23 cellular contexts compared by ENCODE assay signal in genomic region chr14:98347686-98348085, GRCh38.
"Had no signal": no experiment of that assay in that cellular context is flagged by ENCODE, and none has a peak within 500 bp of the region (broad histone marks: within the 10 kb centered on the region; RNA-seq: fewer than 3 reads in every experiment).

No MANE protein-coding gene starts in this region.

- H3K27ac Mint-ChIP-seq: immature natural killer cell; stimulated activated naive B cell treated with anti-CD40 and anti-IgM and Interleukin-4, amounts not matched to agents 10 μg/mL and 1 μg/mL and 100 μg/mL, for 72 hours; stimulated activated naive CD8-positive, alpha-beta T cell treated with anti-CD3 and anti-CD28 coated beads, Interleukin-15, Interleukin-2, amounts not matched to agents 100 ng/mL and 50 ng/mL, for 24 hours had no signal

- H3K27ac ChIP-seq: coronary artery, lower lobe of right lung, neutrophil, pancreas, right lobe of liver, thoracic aorta, tibial nerve, upper lobe of left lung had no signal

- H3K27me3 Mint-ChIP-seq: naive thymus-derived CD8-positive, alpha-beta T cell; stimulated activated naive B cell treated with anti-CD40 and anti-IgM and Interleukin-4, amounts not matched to agents 10 μg/mL and 1 μg/mL and 100 μg/mL, for 72 hours; stimulated activated naive CD8-positive, alpha-beta T cell treated with anti-CD3 and anti-CD28 coated beads, Interleukin-15, Interleukin-2, amounts not matched to agents 100 ng/mL and 50 ng/mL, for 24 hours had no signal

- H3K36me3 ChIP-seq: lower lobe of right lung, neutrophil, pancreas, right lobe of liver, thoracic aorta, tibial nerve, upper lobe of left lung had no signal

- ATAC-seq: left ventricle myocardium superior; lower lobe of right lung; naive thymus-derived CD8-positive, alpha-beta T cell; pancreas; right lobe of liver; stimulated activated naive B cell treated with anti-CD40 and anti-IgM and Interleukin-4, amounts not matched to agents 10 μg/mL and 1 μg/mL and 100 μg/mL, for 72 hours had no signal

- H3K27me3 ChIP-seq: neutrophil, pancreas, right lobe of liver, tibial nerve, upper lobe of left lung had no signal

- H3K9me3 ChIP-seq: lower lobe of right lung, neutrophil, pancreas, right lobe of liver, thoracic aorta, tibial nerve, upper lobe of left lung had no signal

- H3K4me1 Mint-ChIP-seq: immature natural killer cell; stimulated activated naive B cell treated with anti-CD40 and anti-IgM and Interleukin-4, amounts not matched to agents 10 μg/mL and 1 μg/mL and 100 μg/mL, for 72 hours had no signal

- H3K9me3 Mint-ChIP-seq: immature natural killer cell; naive thymus-derived CD8-positive, alpha-beta T cell had no signal

- H3K36me3 Mint-ChIP-seq: immature natural killer cell; stimulated activated naive B cell treated with anti-CD40 and anti-IgM and Interleukin-4, amounts not matched to agents 10 μg/mL and 1 μg/mL and 100 μg/mL, for 72 hours had no signal

- FAIRE-seq: frontal cortex, keratinocyte, pancreas, small intestine, urothelium cell line had no signal

- DNase-seq: dermis blood vessel endothelial cell; effector memory CD4-positive, alpha-beta T cell; erythroblast; hypothalamus; immature natural killer cell; left ventricle myocardium superior; lower lobe of right lung; naive thymus-derived CD8-positive, alpha-beta T cell; pancreas; right lobe of liver; small intestine; stimulated activated CD4-positive, alpha-beta T cell treated with anti-CD3 and anti-CD28 coated beads, Interleukin-15, amount 100 ng/mL, for 24 hours; stimulated activated CD4-positive, alpha-beta T cell treated with anti-CD3 and anti-CD28 coated beads, Interleukin-2, amount 100 ng/mL, for 48 hours; stimulated activated naive B cell treated with anti-CD40 and anti-IgM and Interleukin-4, amounts not matched to agents 10 μg/mL and 1 μg/mL and 100 μg/mL, for 72 hours; upper lobe of left lung had no signal

- H3K4me3 ChIP-seq: coronary artery, lower lobe of right lung, pancreas, right lobe of liver, thoracic aorta, tibial nerve, upper lobe of left lung had no signal

- H3K4me3 Mint-ChIP-seq: immature natural killer cell; naive thymus-derived CD8-positive, alpha-beta T cell; stimulated activated naive B cell treated with anti-CD40 and anti-IgM and Interleukin-4, amounts not matched to agents 10 μg/mL and 1 μg/mL and 100 μg/mL, for 72 hours; stimulated activated naive CD8-positive, alpha-beta T cell treated with anti-CD3 and anti-CD28 coated beads, Interleukin-15, Interleukin-2, amounts not matched to agents 100 ng/mL and 50 ng/mL, for 24 hours had no signal

- H3K4me1 ChIP-seq: lower lobe of right lung, pancreas, right lobe of liver, tibial nerve, upper lobe of left lung had no signal
